7 cellular contexts compared by ENCODE assay signal in the genomic region with DNA sequence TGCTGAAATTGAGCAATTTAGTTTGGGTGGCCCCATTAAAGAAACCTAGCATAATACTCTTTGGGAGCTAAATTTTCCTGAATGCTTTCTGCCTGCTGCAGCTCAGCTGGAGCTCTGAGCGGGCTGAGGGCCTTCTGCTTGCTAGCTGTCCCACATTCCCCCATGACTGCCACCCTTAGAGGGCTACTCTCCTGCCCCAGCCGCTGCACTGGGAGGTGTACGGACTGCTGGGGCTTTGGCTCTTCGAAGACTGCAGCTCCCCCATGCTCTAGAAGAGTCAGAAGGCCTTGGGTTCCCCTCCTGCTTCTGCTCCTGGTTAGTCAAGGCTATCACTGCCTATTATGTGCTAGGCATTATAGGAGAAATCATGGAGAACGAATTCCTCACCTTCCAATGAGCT.
"Had no signal": no experiment of that assay in that cellular context is flagged by ENCODE, and none has a peak within 500 bp of the region (broad histone marks: within the 10 kb centered on the region; RNA-seq: fewer than 3 reads in every experiment).

No MANE protein-coding gene starts in this region.

- ATAC-seq: HCT116 had no signal

- DNase-seq: GM23248, GOT3, H7, HFFc6, IMR-90 had no signal

- H3K27ac Mint-ChIP-seq: HFFc6 had no signal

- H3K9me3 Mint-ChIP-seq: HFFc6 had no signal

- H2AFZ ChIP-seq: GM23248 had no signal

- H3K9me3 ChIP-seq: HAP-1 had no signal

- H3K4me3 Mint-ChIP-seq: HFFc6 had no signal

- H3K9ac ChIP-seq: GM23248 had no signal

- H3K27ac ChIP-seq: GM23248 had no signal

- H3K4me3 ChIP-seq: GM23248, HAP-1 had no signal
